ENCODE assay signal across 23 cellular contexts in the genomic region with DNA sequence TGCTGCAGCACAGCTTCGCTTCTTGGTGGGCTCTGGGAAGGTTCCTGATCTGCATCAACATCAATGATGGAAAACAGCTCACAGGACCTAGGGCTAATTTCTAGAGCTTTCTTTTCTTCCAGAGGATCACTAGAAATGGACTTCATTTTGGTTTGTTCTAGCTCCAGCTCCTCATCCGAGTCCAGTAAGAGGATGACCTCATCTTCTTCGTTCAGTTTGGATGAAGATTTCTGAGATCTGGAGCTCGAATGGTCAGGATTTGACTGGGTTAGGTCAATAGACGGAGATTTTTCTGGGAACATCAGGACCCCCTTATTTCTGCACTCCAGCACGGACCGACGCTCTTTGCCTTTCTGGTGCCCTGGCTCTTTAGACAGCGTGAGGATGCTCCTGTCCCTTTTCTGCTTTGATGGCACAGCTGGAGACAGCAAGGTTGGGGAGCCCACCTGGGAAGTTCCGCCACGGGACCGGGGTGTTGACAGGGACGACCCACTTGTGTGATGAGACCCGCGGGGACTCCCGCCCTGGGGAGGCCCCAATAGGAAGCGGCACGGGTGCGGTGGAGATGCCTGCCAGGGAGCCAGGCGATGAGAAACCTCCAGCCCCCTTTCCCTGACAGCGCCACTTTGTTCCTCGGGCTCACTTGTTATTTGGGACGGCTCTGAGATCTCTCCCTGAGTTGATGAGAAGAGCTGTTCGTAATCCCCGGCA. TPM values are rescaled to one million over a fixed set of nuclear protein-coding genes. Genes with fewer than 3 reads are reported as not detected.
"Had no signal": no experiment of that assay in that cellular context is flagged by ENCODE, and none has a peak within 500 bp of the region (broad histone marks: within the 10 kb centered on the region; RNA-seq: fewer than 3 reads in every experiment).

No MANE protein-coding gene starts in this region.

- H3K9me3 Mint-ChIP-seq: activated CD4-positive, alpha-beta T cell treated with anti-CD3 and anti-CD28 coated beads, Interleukin-2, amount 10 ng/mL, durations not matched to agents 7 days and 5 days; activated CD8-positive, alpha-beta T cell treated with anti-CD3 and anti-CD28 coated beads for 36 hours; activated naive CD4-positive, alpha-beta T cell treated with anti-CD3 and anti-CD28 coated beads, Interleukin-2, amount 10 ng/mL, durations not matched to agents 7 days and 5 days; immature natural killer cell; naive thymus-derived CD8-positive, alpha-beta T cell; stimulated activated naive CD8-positive, alpha-beta T cell treated with anti-CD3 and anti-CD28 coated beads, Interleukin-15, amount 100 ng/mL, for 72 hours had no signal

- H3K79me2 ChIP-seq: hepatocyte had no signal

- DNase-seq: activated CD4-positive, alpha-beta T cell treated with anti-CD3 and anti-CD28 coated beads, Interleukin-2, amount 10 ng/mL, durations not matched to agents 7 days and 5 days; activated CD8-positive, alpha-beta memory T cell treated with anti-CD3 and anti-CD28 coated beads, Interleukin-2, amount 10 ng/mL, durations not matched to agents 7 days and 5 days; activated CD8-positive, alpha-beta T cell treated with anti-CD3 and anti-CD28 coated beads for 36 hours; activated effector memory CD4-positive, alpha-beta T cell treated with anti-CD3 and anti-CD28 coated beads, Interleukin-2, amount 50 U/mL, for 16 hours; activated naive CD4-positive, alpha-beta T cell treated with anti-CD3 and anti-CD28 coated beads, Interleukin-2, amount 10 ng/mL, durations not matched to agents 7 days and 5 days; activated T-cell treated with anti-CD3 and anti-CD28 coated beads for 4 hours; effector CD8-positive, alpha-beta T cell; foreskin keratinocyte; immature natural killer cell; kidney glomerular epithelial cell; naive thymus-derived CD8-positive, alpha-beta T cell; pancreas; psoas muscle; stimulated activated CD4-positive, alpha-beta T cell treated with anti-CD3 and anti-CD28 coated beads, Interleukin-1b, Interleukin-23, amount 100 ng/mL, for 48 hours; stimulated activated naive CD8-positive, alpha-beta T cell treated with anti-CD3 and anti-CD28 coated beads, Interleukin-15, amount 100 ng/mL, for 72 hours; tibial artery had no signal

- H3K36me3 ChIP-seq: cardiac muscle cell, pancreas, right atrium auricular region had no signal

- H3K4me3 ChIP-seq: body of pancreas, cardiac muscle cell, hepatocyte, lung, pancreas, psoas muscle, right atrium auricular region, tibial artery had no signal

- H3K27me3 Mint-ChIP-seq: activated CD4-positive, alpha-beta T cell treated with anti-CD3 and anti-CD28 coated beads, Interleukin-2, amount 10 ng/mL, durations not matched to agents 7 days and 5 days; activated CD8-positive, alpha-beta memory T cell treated with anti-CD3 and anti-CD28 coated beads, Interleukin-2, amount 10 ng/mL, durations not matched to agents 7 days and 5 days; activated CD8-positive, alpha-beta T cell treated with anti-CD3 and anti-CD28 coated beads for 36 hours; activated naive CD4-positive, alpha-beta T cell treated with anti-CD3 and anti-CD28 coated beads, Interleukin-2, amount 10 ng/mL, durations not matched to agents 7 days and 5 days; naive thymus-derived CD8-positive, alpha-beta T cell; stimulated activated naive CD8-positive, alpha-beta T cell treated with anti-CD3 and anti-CD28 coated beads, Interleukin-15, amount 100 ng/mL, for 72 hours had no signal

- H3K27me3 ChIP-seq: body of pancreas, cardiac muscle cell, foreskin keratinocyte, hepatocyte, left lung, pancreas, right atrium auricular region, tibial artery had no signal

- H3K4me1 ChIP-seq: body of pancreas, foreskin keratinocyte, pancreas, psoas muscle, tibial artery had no signal

- FAIRE-seq: pancreas had no signal

- H3K27ac ChIP-seq: body of pancreas, foreskin keratinocyte, hepatocyte, pancreas, psoas muscle, right atrium auricular region, tibial artery had no signal

- H2AFZ ChIP-seq: hepatocyte had no signal

- ATAC-seq: activated CD4-positive, CD25-positive, alpha-beta regulatory T cell treated with anti-CD3 and anti-CD28 coated beads, Interleukin-2, amount 50 U/mL, for 24 hours; activated CD8-positive, alpha-beta memory T cell treated with anti-CD3 and anti-CD28 coated beads, Interleukin-2, amount 10 ng/mL, durations not matched to agents 7 days and 5 days; activated CD8-positive, alpha-beta T cell treated with anti-CD3 and anti-CD28 coated beads for 36 hours; body of pancreas; foreskin keratinocyte; naive thymus-derived CD8-positive, alpha-beta T cell; psoas muscle; stimulated activated naive CD8-positive, alpha-beta T cell treated with anti-CD3 and anti-CD28 coated beads, Interleukin-15, amount 100 ng/mL, for 72 hours had no signal

- H3K9me3 ChIP-seq: body of pancreas, left lung, pancreas, psoas muscle, right atrium auricular region, tibial artery had no signal

- H3K4me2 ChIP-seq: hepatocyte had no signal

- H3K27ac Mint-ChIP-seq: activated CD4-positive, alpha-beta T cell treated with anti-CD3 and anti-CD28 coated beads, Interleukin-2, amount 10 ng/mL, durations not matched to agents 7 days and 5 days; activated CD8-positive, alpha-beta memory T cell treated with anti-CD3 and anti-CD28 coated beads, Interleukin-2, amount 10 ng/mL, durations not matched to agents 7 days and 5 days; activated CD8-positive, alpha-beta T cell treated with anti-CD3 and anti-CD28 coated beads for 36 hours; activated naive CD4-positive, alpha-beta T cell treated with anti-CD3 and anti-CD28 coated beads, Interleukin-2, amount 10 ng/mL, durations not matched to agents 7 days and 5 days; immature natural killer cell; stimulated activated naive CD8-positive, alpha-beta T cell treated with anti-CD3 and anti-CD28 coated beads, Interleukin-15, amount 100 ng/mL, for 72 hours had no signal

- H3K4me3 Mint-ChIP-seq: activated CD4-positive, alpha-beta T cell treated with anti-CD3 and anti-CD28 coated beads, Interleukin-2, amount 10 ng/mL, durations not matched to agents 7 days and 5 days; activated CD8-positive, alpha-beta memory T cell treated with anti-CD3 and anti-CD28 coated beads, Interleukin-2, amount 10 ng/mL, durations not matched to agents 7 days and 5 days; activated CD8-positive, alpha-beta T cell treated with anti-CD3 and anti-CD28 coated beads for 36 hours; activated naive CD4-positive, alpha-beta T cell treated with anti-CD3 and anti-CD28 coated beads, Interleukin-2, amount 10 ng/mL, durations not matched to agents 7 days and 5 days; immature natural killer cell; naive thymus-derived CD8-positive, alpha-beta T cell; stimulated activated naive CD8-positive, alpha-beta T cell treated with anti-CD3 and anti-CD28 coated beads, Interleukin-15, amount 100 ng/mL, for 72 hours had no signal

RNA-seq across cellular contexts. Expression of a gene that starts 12.9 kb away (rescaled TPM):
- total RNA-seq: foreskin keratinocyte had no signal
- polyA plus RNA-seq: foreskin keratinocyte had no signal
